In the genomic region with DNA sequence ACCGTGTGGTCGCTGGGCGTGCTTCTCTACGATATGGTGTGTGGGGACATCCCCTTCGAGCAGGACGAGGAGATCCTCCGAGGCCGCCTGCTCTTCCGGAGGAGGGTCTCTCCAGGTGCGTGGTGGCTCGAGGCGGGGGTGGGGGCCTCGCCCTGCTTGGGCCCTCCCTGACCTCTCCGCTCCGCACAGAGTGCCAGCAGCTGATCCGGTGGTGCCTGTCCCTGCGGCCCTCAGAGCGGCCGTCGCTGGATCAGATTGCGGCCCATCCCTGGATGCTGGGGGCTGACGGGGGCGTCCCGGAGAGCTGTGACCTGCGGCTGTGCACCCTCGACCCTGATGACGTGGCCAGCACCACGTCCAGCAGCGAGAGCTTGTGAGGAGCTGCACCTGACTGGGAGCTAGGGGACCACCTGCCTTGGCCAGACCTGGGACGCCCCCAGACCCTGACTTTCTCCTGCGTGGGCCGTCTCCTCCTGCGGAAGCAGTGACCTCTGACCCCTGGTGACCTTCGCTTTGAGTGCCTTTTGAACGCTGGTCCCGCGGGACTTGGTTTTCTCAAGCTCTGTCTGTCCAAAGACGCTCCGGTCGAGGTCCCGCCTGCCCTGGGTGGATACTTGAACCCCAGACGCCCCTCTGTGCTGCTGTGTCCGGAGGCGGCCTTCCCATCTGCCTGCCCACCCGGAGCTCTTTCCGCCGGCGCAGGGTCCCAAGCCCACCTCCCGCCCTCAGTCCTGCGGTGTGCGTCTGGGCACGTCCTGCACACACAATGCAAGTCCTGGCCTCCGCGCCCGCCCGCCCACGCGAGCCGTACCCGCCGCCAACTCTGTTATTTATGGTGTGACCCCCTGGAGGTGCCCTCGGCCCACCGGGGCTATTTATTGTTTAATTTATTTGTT, we compare ENCODE assay signal across 9 cellular contexts. TPM values are rescaled to one million over a fixed set of nuclear protein-coding genes. Genes with fewer than 3 reads are reported as not detected.
DNase-seq lines count a peak whose midpoint lies in the region; ATAC-seq and TF ChIP-seq lines count a peak whose summit lies in the region.
"Had no signal": no experiment of that assay in that cellular context is flagged by ENCODE, and none has a peak within 500 bp of the region (broad histone marks: within the 10 kb centered on the region; RNA-seq: fewer than 3 reads in every experiment).

No MANE protein-coding gene starts in this region.

- peak overlapping the region; percentile 83 for H3K27ac Mint-ChIP-seq in activated T-cell treated with anti-CD3 and anti-CD28 coated beads, Interleukin-2, amount 50 U/mL, for 72 hours

- peaks cover 56% of the 10 kb centered on the region for H3K4me1 Mint-ChIP-seq in activated T-cell treated with anti-CD3 and anti-CD28 coated beads, Interleukin-2, amount 50 U/mL, for 72 hours (ENCODE audit: low read depth)

- H3K9me3 Mint-ChIP-seq in activated T-cell treated with anti-CD3 and anti-CD28 coated beads, Interleukin-2, amount 50 U/mL, for 72 hours: no peaks in the 10 kb centered on the region

- H3K9me3 ChIP-seq in HAP-1: no peaks in the 10 kb centered on the region
- no peaks in the 10 kb centered on the region for H3K9me3 ChIP-seq in heart right ventricle
- H3K9me3 ChIP-seq in sigmoid colon: no peaks in the 10 kb centered on the region

- H3K27ac ChIP-seq in heart right ventricle: peak overlapping the region; percentile 55 to 99 (median 96)
- peak overlapping the region; percentile 89 to 99 (median 96) for H3K27ac ChIP-seq in sigmoid colon

- H3K36me3 Mint-ChIP-seq in activated T-cell treated with anti-CD3 and anti-CD28 coated beads, Interleukin-2, amount 50 U/mL, for 72 hours (ENCODE audit: insufficient read depth in 2 of 2): peaks cover 10 to 18% of the 10 kb centered on the region in 2 donors

- ATAC-seq in activated T-cell treated with anti-CD3 and anti-CD28 coated beads, Interleukin-2, amount 50 U/mL, for 72 hours (replicated peaks in 1 of 2): no peak
- ATAC-seq in heart right ventricle (peak in 2 of 8 donors; percentile 1), GM19467 (IDR thresholded peaks at IDR 0.05; ENCODE audit: unreplicated experiment) (no peak)

- H3K4me3 ChIP-seq in HAP-1 (peak overlapping the region; percentile 76), heart right ventricle (peak overlapping the region; percentile 82 to 97 (median 89)), sigmoid colon (peak overlapping the region; percentile 67 to 96 (median 82))

- TF ChIP-seq EP300 in sigmoid colon (IDR thresholded peaks at IDR 0.05): no peak

- WGBS in heart right ventricle, 2 donors: 43 to 56% methylated on average over 63 of the region's 63 CpGs
- WGBS in sigmoid colon, 2 donors: 28 to 57% methylated on average over 63 of the region's 63 CpGs

- no peak for TF ChIP-seq POLR2A in sigmoid colon (IDR thresholded peaks at IDR 0.05)

- DNase-seq in HAP-1 (ENCODE audit: low spot score in 2 of 2) (peak in 1 of 2 experiments; percentile 24), heart right ventricle (peak; percentile 18 to 32), sigmoid colon (peak; percentile 80), SHP77 treated with DMSO at 0.1 percent for 48 hours (lab: John Stamatoyannopoulos, UW) (no peak), C1 segment of cervical spinal cord (lab: John Stamatoyannopoulos, UW) (no peak), NCI-H2029 (lab: John Stamatoyannopoulos, UW) (no peak)
- no peak for DNase-seq in activated T-cell treated with anti-CD3 and anti-CD28 coated beads, Interleukin-2, amount 50 U/mL, for 72 hours

- intact Hi-C loops in heart right ventricle (cut with DNase I) (no loop called here), sigmoid colon (cut with DNase I) (loop anchor here (5.0 to 10.0 kb wide), 3 partner anchors 111 to 222 kb away; a partner anchor contains a TSS)

- in situ Hi-C loops in HAP-1 (cut with MboI; ENCODE audit: low sequenced_read_pairs): no loop called here

- TF ChIP-seq CTCF in heart right ventricle (IDR thresholded peaks at IDR 0.05) (no peak), sigmoid colon (IDR thresholded peaks at IDR 0.05) (no peak)

- H3K36me3 ChIP-seq in HAP-1 (replicated peaks): peaks cover 32% of the 10 kb centered on the region
- peaks cover 0 to 45% (median 17%) of the 10 kb centered on the region in 9 donors for H3K36me3 ChIP-seq in heart right ventricle
- H3K36me3 ChIP-seq in sigmoid colon: peaks cover 11 to 24% (median 16%) of the 10 kb centered on the region in 4 donors

- no peaks in the 10 kb centered on the region for H3K27me3 ChIP-seq in HAP-1 (ENCODE audit: low read depth)
- no peaks in the 10 kb centered on the region for H3K27me3 ChIP-seq in heart right ventricle
- no peaks in the 10 kb centered on the region for H3K27me3 ChIP-seq in sigmoid colon

- H3K4me1 ChIP-seq in HAP-1 (peaks cover 19% of the 10 kb centered on the region), heart right ventricle (peaks cover 51 to 75% (median 70%) of the 10 kb centered on the region in 9 donors), sigmoid colon (peaks cover 0 to 74% (median 55%) of the 10 kb centered on the region in 4 donors)

- H3K4me3 Mint-ChIP-seq in activated T-cell treated with anti-CD3 and anti-CD28 coated beads, Interleukin-2, amount 50 U/mL, for 72 hours: peak overlapping the region; percentile 95 to 96

- H3K27me3 Mint-ChIP-seq in activated T-cell treated with anti-CD3 and anti-CD28 coated beads, Interleukin-2, amount 50 U/mL, for 72 hours (ENCODE audit: low read depth): no peaks in the 10 kb centered on the region

RNA-seq across cellular contexts. Expression of a gene that starts 2.4 kb away (rescaled TPM):
- 100 to 1,000 TPM; 209 to 236 TPM for total RNA-seq in activated T-cell treated with anti-CD3 and anti-CD28 coated beads, Interleukin-2, amount 50 U/mL, for 72 hours
- total RNA-seq in heart right ventricle: 10 to 100 TPM; 27.4 to 81.6 (median 41.6) TPM
- 10 to 100 TPM; 43.9 to 62.0 TPM for polyA plus RNA-seq in heart right ventricle
- total RNA-seq in sigmoid colon: 10 to 100 TPM; 26.3 to 50.0 (median 41.8) TPM
- polyA plus RNA-seq in sigmoid colon: 100 to 1,000 TPM in 1 of 3 donors, 10 to 100 TPM in 2; 34.8 to 126 (median 60.1) TPM

RNA-seq across cellular contexts. Expression of a gene that starts 44.6 kb away (rescaled TPM):
- total RNA-seq in activated T-cell treated with anti-CD3 and anti-CD28 coated beads, Interleukin-2, amount 50 U/mL, for 72 hours: 10 to 100 TPM; 24.4 to 33.2 TPM
- total RNA-seq in heart right ventricle: 10 to 100 TPM; 13.0 to 32.5 (median 19.2) TPM
- polyA plus RNA-seq in heart right ventricle: 10 to 100 TPM; 11.0 to 90.0 TPM
- 10 to 100 TPM; 15.5 to 26.5 (median 23.1) TPM for total RNA-seq in sigmoid colon
- 10 to 100 TPM in 2 of 3 donors, 1 to 10 TPM in 1; 9.2 to 97.7 (median 11.4) TPM for polyA plus RNA-seq in sigmoid colon

RNA-seq across cellular contexts. Expression of a gene that starts 44.8 kb away (rescaled TPM):
- total RNA-seq in activated T-cell treated with anti-CD3 and anti-CD28 coated beads, Interleukin-2, amount 50 U/mL, for 72 hours: 10 to 100 TPM; 11.7 to 13.6 TPM
- total RNA-seq in heart right ventricle (10 to 100 TPM in 9 of 10 donors, 1 to 10 TPM in 1; 9.6 to 19.8 (median 16.0) TPM), sigmoid colon (10 to 100 TPM; 11.4 to 23.9 (median 15.4) TPM)
- polyA plus RNA-seq in heart right ventricle (10 to 100 TPM in 1 of 2 donors, 1 to 10 TPM in 1; 9.7 to 10.4 TPM), sigmoid colon (10 to 100 TPM in 1 of 3 donors, 1 to 10 TPM in 2; 1.8 to 15.9 (median 2.1) TPM)

RNA-seq across cellular contexts. Expression of a gene that starts 49.6 kb away (rescaled TPM):
- 1 to 10 TPM in 1 of 2 donors, under 1 TPM in 1; 0.36 to 1.1 TPM for total RNA-seq in activated T-cell treated with anti-CD3 and anti-CD28 coated beads, Interleukin-2, amount 50 U/mL, for 72 hours
- under 1 TPM in 1 of 10 donors, not detected in 9; 0.11 TPM for total RNA-seq in heart right ventricle
- not detected for polyA plus RNA-seq in heart right ventricle
- not detected for total RNA-seq in sigmoid colon
- 1 to 10 TPM in 1 of 3 donors, not detected in 2; 1.6 TPM for polyA plus RNA-seq in sigmoid colon
- total RNA-seq: T-helper 2 cell treated with Interferon-gamma antibody and Interleukin-4, amounts not matched to agents 100 ng/mL and 5 ng/mL, for 36 hours had no signal

Comparison
In these comparisons a context has a peak if more than half of its experiments do, and no peak if none do; other contexts are left out.
1. DNase-seq: peak in heart right ventricle (2 of 2) and sigmoid colon (single experiment); none in activated T-cell treated with anti-CD3 and anti-CD28 coated beads, Interleukin-2, amount 50 U/mL, for 72 hours (0 of 2), SHP77 treated with DMSO at 0.1 percent for 48 hours (single experiment), C1 segment of cervical spinal cord (0 of 14) and NCI-H2029 (single experiment).
2. Peak in every context shown above with its lines, with median percentiles within 50 percentile points of each other: H3K4me3 ChIP-seq.